ENCODE assay signal across 1 cellular context in genomic region chr14:49584058-49584457, GRCh38.
TF ChIP-seq lines count a peak whose summit lies in the region.

No MANE protein-coding gene starts in this region.

TF ChIP-seq in HCT116, 20 proteins besides CTCF, POLR2A, EP300 and RAD21:
- TF ChIP-seq EZH2 (IDR thresholded peaks at IDR 0.05) (no peak), EGR1 (IDR thresholded peaks at IDR 0.05; ENCODE audit: low read depth) (no peak), YY1 (IDR thresholded peaks at IDR 0.05; ENCODE audit: extremely low read depth, insufficient replicate concordance, low read depth, low read length) (no peak), SIN3A (IDR thresholded peaks at IDR 0.05; ENCODE audit: low read depth) (no peak), ZNF274 (IDR thresholded peaks at IDR 0.05; ENCODE audit: low read depth, low read length) (no peak), ZBTB33 (IDR thresholded peaks at IDR 0.05; ENCODE audit: extremely low read depth, insufficient replicate concordance, low read length) (no peak), FOSL1 (IDR thresholded peaks at IDR 0.05; ENCODE audit: low read depth) (no peak), REST (IDR thresholded peaks at IDR 0.05; ENCODE audit: low read depth) (no peak), CEBPB (IDR thresholded peaks at IDR 0.05; ENCODE audit: low read depth) (no peak), SP1 (IDR thresholded peaks at IDR 0.05; ENCODE audit: low read depth) (no peak), SRF (IDR thresholded peaks at IDR 0.05; ENCODE audit: low read depth) (no peak), ZFX (IDR thresholded peaks at IDR 0.05) (no peak), POLR2AphosphoS5 (IDR thresholded peaks at IDR 0.05; ENCODE audit: low read depth, low read length) (no peak), JUND (IDR thresholded peaks at IDR 0.05) (no peak), ATF3 (IDR thresholded peaks at IDR 0.05) (no peak), ELF1 (IDR thresholded peaks at IDR 0.05; ENCODE audit: borderline replicate concordance, low read depth) (no peak), CBX3 (IDR thresholded peaks at IDR 0.05; ENCODE audit: low read depth) (no peak), EZH2phosphoT487 (IDR thresholded peaks at IDR 0.05; ENCODE audit: borderline replicate concordance) (no peak), MAX (IDR thresholded peaks at IDR 0.05) (no peak)
